ENCODE assay signal across 8 cellular contexts in genomic region chr17:66255112-66255511, GRCh38. TPM values are rescaled to one million over a fixed set of nuclear protein-coding genes. Genes with fewer than 3 reads are reported as not detected.
A peak's percentile ranks its signal among the peaks of the same experiment; 100 is the strongest.
DNase-seq lines count a peak whose midpoint lies in the region; ATAC-seq and TF ChIP-seq lines count a peak whose summit lies in the region.

No MANE protein-coding gene starts in this region.

- H3K4me2 ChIP-seq in OCI-LY7 (ENCODE audit: low read length), result no peak overlapping the region

- intact Hi-C loops in OCI-LY7 (cut with micrococcal nuclease; ENCODE audit: unreplicated experiment), result loop anchor here (1.0 to 5.0 kb wide), 7 partner anchors 47 to 652 kb away; partner anchors contain the start of gene PRKCA
- intact Hi-C loops in adrenal gland (cut with DNase I), result loop anchor here in 1 of 2 donors (5.0 to 10.0 kb wide), 3 partner anchors 312 to 420 kb away; no protein-coding TSS in a partner anchor
- intact Hi-C loops in gastrocnemius medialis (cut with DNase I; ENCODE audit: low total_unique reads), result loop anchor here (1.0 to 5.0 kb wide), 3 partner anchors 312 to 419 kb away; no protein-coding TSS in a partner anchor

- H3K4me3 ChIP-seq in Jurkat, Clone E6-1 (ENCODE audit: low read length), result no peak overlapping the region
- no peak overlapping the region for H3K4me3 ChIP-seq in OCI-LY7 (ENCODE audit: low read depth, low read length, poor library complexity, severe bottlenecking)
- H3K4me3 ChIP-seq in adrenal gland, result no peak overlapping the region
- H3K4me3 ChIP-seq in right atrium auricular region, result no peak overlapping the region
- H3K4me3 ChIP-seq in gastrocnemius medialis, result no peak overlapping the region

- H4K20me1 ChIP-seq in OCI-LY7 (ENCODE audit: insufficient read depth, low read length), result no peaks in the 10 kb centered on the region

- in situ Hi-C loops in gastrocnemius medialis (cut with MboI; ENCODE audit: low sequenced_read_pairs in 4 of 4), result loop anchor here (5.0 to 25.0 kb wide), 4 partner anchors 310 to 657 kb away; no protein-coding TSS in a partner anchor

- peak; percentile 35 for DNase-seq in activated CD8-positive, alpha-beta memory T cell treated with anti-CD3 and anti-CD28 coated beads for 24 hours
- no peak for DNase-seq in activated CD8-positive, alpha-beta memory T cell treated with anti-CD3 and anti-CD28 coated beads, Interleukin-2, amount 50 U/mL, for 48 hours
- peak; percentile 85 for DNase-seq in Jurkat, Clone E6-1 (ENCODE audit: low read depth, low spot score)
- DNase-seq in OCI-LY7 (ENCODE audit: low spot score) (peak; percentile 80), adrenal gland (peak in 6 of 7 donors; percentile 31 to 61 (median 44)), right atrium auricular region (ENCODE audit: low spot score) (no peak), gastrocnemius medialis (peak in 1 of 2 donors; percentile 29), OCI-M2 (lab: John Stamatoyannopoulos, UW; ENCODE audit: unreplicated experiment) (no peak)

- TF ChIP-seq POLR2A in adrenal gland (IDR thresholded peaks at IDR 0.05), result no peak
- TF ChIP-seq POLR2A in gastrocnemius medialis (IDR thresholded peaks at IDR 0.05), result no peak

- TF ChIP-seq CTCF in OCI-LY7 (conservative IDR thresholded peaks at IDR 0.05; ENCODE audit: low read length) (peak; percentile 94), adrenal gland (IDR thresholded peaks at IDR 0.05) (peak; percentile 35 to 90 (median 82)), right atrium auricular region (IDR thresholded peaks at IDR 0.05) (peak; percentile 53 to 83), gastrocnemius medialis (IDR thresholded peaks at IDR 0.05 in 4 of 5, conservative IDR thresholded peaks at IDR 0.05 in 1 of 5) (peak; percentile 26 to 70 (median 64))

- H3K9me3 ChIP-seq in OCI-LY7 (ENCODE audit: low read length) (no peaks in the 10 kb centered on the region), adrenal gland (replicated peaks in 1 of 3) (no peaks in the 10 kb centered on the region), right atrium auricular region (no peaks in the 10 kb centered on the region), gastrocnemius medialis (no peaks in the 10 kb centered on the region)

- BruUV-seq in OCI-LY7 (replicated peaks; lab: Mats Ljungman, UMichigan), result no TSS peak

- H3K36me3 ChIP-seq in OCI-LY7 (ENCODE audit: insufficient read depth, low read length), result no peaks in the 10 kb centered on the region
- no peaks in the 10 kb centered on the region for H3K36me3 ChIP-seq in adrenal gland (replicated peaks in 1 of 2)
- no peaks in the 10 kb centered on the region for H3K36me3 ChIP-seq in right atrium auricular region
- H3K36me3 ChIP-seq in gastrocnemius medialis, result no peaks in the 10 kb centered on the region

- H3K9me2 ChIP-seq in OCI-LY7 (ENCODE audit: insufficient read depth, low read length), result no peaks in the 10 kb centered on the region

- no peaks in the 10 kb centered on the region for H3K79me2 ChIP-seq in OCI-LY7 (ENCODE audit: insufficient read depth, low read depth, low read length)

- H3K4me1 ChIP-seq in OCI-LY7 (ENCODE audit: insufficient read depth, low read length, poor library complexity, severe bottlenecking) (no peaks in the 10 kb centered on the region), adrenal gland (replicated peaks in 1 of 2) (no peaks in the 10 kb centered on the region), right atrium auricular region (no peaks in the 10 kb centered on the region), gastrocnemius medialis (no peaks in the 10 kb centered on the region)

- POLR2A ChIA-PET in OCI-LY7 (lab: Charles Lee), result interaction anchor here (1.3 kb wide), 1 partner anchor 312 kb away, joined by 5 read pairs; no protein-coding TSS in a partner anchor

- no peak overlapping the region for H3K27ac ChIP-seq in OCI-LY7 (ENCODE audit: low read depth, low read length, poor library complexity, severe bottlenecking)
- H3K27ac ChIP-seq in adrenal gland, result no peak overlapping the region
- H3K27ac ChIP-seq in right atrium auricular region, result no peak overlapping the region
- H3K27ac ChIP-seq in gastrocnemius medialis, result no peak overlapping the region

- peak; percentile 73 to 85 for ATAC-seq in gastrocnemius medialis

- CTCF ChIA-PET in OCI-LY7 (lab: Charles Lee; ENCODE audit: unreplicated experiment), result no interaction called here

- H2AFZ ChIP-seq in OCI-LY7 (ENCODE audit: low read length), result peak overlapping the region; percentile 56; the same call in 1 of the 2 replicates

- H3K27me3 ChIP-seq in adrenal gland (no peaks in the 10 kb centered on the region), right atrium auricular region (no peaks in the 10 kb centered on the region), gastrocnemius medialis (no peaks in the 10 kb centered on the region)

- 24 to 27% (median 24%) methylated on average over 4 of the region's 4 CpGs for WGBS in adrenal gland, 4 donors

RNA-seq across cellular contexts. Expression of gene APOH, which starts 25.9 kb away (rescaled TPM):
- polyA plus RNA-seq in Jurkat, Clone E6-1 (2012; ENCODE audit: insufficient read depth, insufficient read length), result not detected
- not detected in 2 replicates for total RNA-seq in OCI-LY7 (2014; rRNA removed; shearing (Covaris generic))
- total RNA-seq in OCI-LY7 (2022) (not detected in 2 replicates), adrenal gland (1 to 10 TPM in 2 of 8 donors, not detected in 6; 1.5 to 1.7 TPM), right atrium auricular region (not detected), gastrocnemius medialis (10 to 100 TPM in 1 of 4 donors, 1 to 10 TPM in 1, not detected in 2; 4.4 to 11.5 TPM)
- 1 to 10 TPM in 1 of 3 donors, under 1 TPM in 1, not detected in 1; 0.32 to 1.6 TPM for polyA plus RNA-seq in adrenal gland

RNA-seq across cellular contexts. Expression of gene PRKCA, which starts 47.3 kb away (rescaled TPM):
- polyA plus RNA-seq in Jurkat, Clone E6-1 (2012; ENCODE audit: insufficient read depth, insufficient read length), result 22.2 TPM
- total RNA-seq in OCI-LY7 (2014; rRNA removed; shearing (Covaris generic)), result 5.2 and 6.6 TPM in 2 replicates
- total RNA-seq in OCI-LY7 (2022), result 31.3 and 32.1 TPM in 2 replicates
- 100 to 1,000 TPM in 3 of 8 donors, 10 to 100 TPM in 5; 80.2 to 202 (median 88.6) TPM for total RNA-seq in adrenal gland
- polyA plus RNA-seq in adrenal gland, result 10 to 100 TPM; 15.1 to 46.4 (median 19.6) TPM
- total RNA-seq in right atrium auricular region, result 1 to 10 TPM; 6.4 to 6.6 TPM
- total RNA-seq in gastrocnemius medialis, result 10 to 100 TPM in 2 of 4 donors, 1 to 10 TPM in 2; 7.6 to 16.8 (median 11.1) TPM

Comparison
In these comparisons a context has a peak if more than half of its experiments do, and no peak if none do; other contexts are left out.
1. DNase-seq: peak in activated CD8-positive, alpha-beta memory T cell treated with anti-CD3 and anti-CD28 coated beads for 24 hours (single experiment), Jurkat, Clone E6-1 (single experiment), OCI-LY7 (single experiment) and adrenal gland (6 of 7); none in activated CD8-positive, alpha-beta memory T cell treated with anti-CD3 and anti-CD28 coated beads, Interleukin-2, amount 50 U/mL, for 48 hours (single experiment), right atrium auricular region (single experiment) and OCI-M2 (single experiment).
2. Peak in every context shown above with its lines, with median percentiles within 50 percentile points of each other: CTCF ChIP-seq.